ENCODE assay signal across 13 cellular contexts in genomic region chr17:46962374-46962790, GRCh38. TPM values are rescaled to one million over a fixed set of nuclear protein-coding genes. Genes with fewer than 3 reads are reported as not detected.
DNase-seq lines count a peak whose midpoint lies in the region; ATAC-seq and TF ChIP-seq lines count a peak whose summit lies in the region.
"Had no signal": no experiment of that assay in that cellular context is flagged by ENCODE, and none has a peak within 500 bp of the region (broad histone marks: within the 10 kb centered on the region; RNA-seq: fewer than 3 reads in every experiment).

No MANE protein-coding gene starts in this region.

- H4K91ac ChIP-seq in trophoblast cell (ENCODE audit: low read depth, low read length): no peak overlapping the region

- no peak overlapping the region for H2BK12ac ChIP-seq in trophoblast cell (ENCODE audit: low read length)

- peaks cover 2% of the 10 kb centered on the region for H3K36me3 Mint-ChIP-seq in activated CD8-positive, alpha-beta memory T cell treated with anti-CD3 and anti-CD28 coated beads, Interleukin-2, amount 10 ng/mL, durations not matched to agents 7 days and 5 days

- peak; percentile 30 for ATAC-seq in activated CD8-positive, alpha-beta memory T cell treated with anti-CD3 and anti-CD28 coated beads, Interleukin-2, amount 10 ng/mL, durations not matched to agents 7 days and 5 days
- ATAC-seq in thoracic aorta (ENCODE audit: insufficient number of reproducible peaks, low FRiP score, low read depth) (peak; percentile 63), heart right ventricle (no peak)

- H3K4me3 ChIP-seq in SK-N-SH (ENCODE audit: low read depth in 2 of 2, low read length in 1 of 2) (no peak overlapping the region), thoracic aorta (no peak overlapping the region), trophoblast cell (ENCODE audit: low read depth, low read length) (no peak overlapping the region), heart right ventricle (no peak overlapping the region)

- H3K9ac ChIP-seq in SK-N-SH (no peak overlapping the region), trophoblast cell (ENCODE audit: low read length) (no peak overlapping the region)

- no peak overlapping the region for H2BK5ac ChIP-seq in trophoblast cell (ENCODE audit: low read depth, low read length, poor library complexity)

- no peak for TF ChIP-seq CTCF in SK-N-SH (IDR thresholded peaks at IDR 0.05)
- TF ChIP-seq CTCF in thoracic aorta (IDR thresholded peaks at IDR 0.05): no peak
- TF ChIP-seq CTCF in heart right ventricle (IDR thresholded peaks at IDR 0.05): no peak

- H3K36me3 ChIP-seq in SK-N-SH (replicated peaks in 1 of 2; ENCODE audit: control insufficient read depth in 1 of 2, insufficient read depth in 2 of 2, low read length in 1 of 2) (no peaks in the 10 kb centered on the region), thoracic aorta (no peaks in the 10 kb centered on the region), trophoblast cell (ENCODE audit: control insufficient read depth in 1 of 2, insufficient read depth in 2 of 2, low read length in 2 of 2) (no peaks in the 10 kb centered on the region), heart right ventricle (peaks cover 0 to 7% (median 0%) of the 10 kb centered on the region in 9 donors)

- CTCF ChIA-PET in activated CD8-positive, alpha-beta memory T cell treated with anti-CD3 and anti-CD28 coated beads, Interleukin-2, amount 10 ng/mL, durations not matched to agents 7 days and 5 days (lab: Charles Lee): interaction anchor here (0.7 to 1.2 kb wide), 2 partner anchors 19 to 99 kb away, joined by 3 to 4 read pairs; no protein-coding TSS in a partner anchor
- CTCF ChIA-PET in SK-N-SH (lab: Yijun Ruan, JAX): interaction anchor here (0.9 to 3.3 kb wide), 4 partner anchors 12 to 121 kb away, joined by 3 to 25 read pairs (median 4); no protein-coding TSS in a partner anchor

- no peaks in the 10 kb centered on the region for H4K20me1 ChIP-seq in SK-N-SH (ENCODE audit: insufficient read depth)

- H2AK5ac ChIP-seq in trophoblast cell (ENCODE audit: low read length): no peak overlapping the region

- no peak overlapping the region for H3K14ac ChIP-seq in trophoblast cell (ENCODE audit: low read length)

- no peak overlapping the region for H3K27ac Mint-ChIP-seq in activated CD8-positive, alpha-beta memory T cell treated with anti-CD3 and anti-CD28 coated beads, Interleukin-2, amount 10 ng/mL, durations not matched to agents 7 days and 5 days
- H3K27ac Mint-ChIP-seq: memory B cell had no signal

- no peak overlapping the region for H3K4me2 ChIP-seq in SK-N-SH
- no peak overlapping the region for H3K4me2 ChIP-seq in trophoblast cell (ENCODE audit: low read length)

- peaks cover 5% of the 10 kb centered on the region for H3K4me1 Mint-ChIP-seq in activated CD8-positive, alpha-beta memory T cell treated with anti-CD3 and anti-CD28 coated beads, Interleukin-2, amount 10 ng/mL, durations not matched to agents 7 days and 5 days

- H3K79me1 ChIP-seq in trophoblast cell (ENCODE audit: low read length): no peaks in the 10 kb centered on the region

- intact Hi-C loops in heart right ventricle (cut with DNase I): no loop called here

- no peaks in the 10 kb centered on the region for H3F3A ChIP-seq in SK-N-SH (replicated peaks; ENCODE audit: insufficient read depth)

- no peaks in the 10 kb centered on the region for H3K9me2 ChIP-seq in SK-N-SH

- H3K9me3 ChIP-seq in SK-N-SH (no peaks in the 10 kb centered on the region), thoracic aorta (no peaks in the 10 kb centered on the region), trophoblast cell (ENCODE audit: insufficient read depth, low read depth, low read length) (peaks cover 1% of the 10 kb centered on the region), heart right ventricle (no peaks in the 10 kb centered on the region)

- H3K79me2 ChIP-seq in SK-N-SH (ENCODE audit: insufficient read depth) (no peaks in the 10 kb centered on the region), trophoblast cell (ENCODE audit: control insufficient read depth, insufficient read depth, low read length, poor library complexity) (no peaks in the 10 kb centered on the region)

- H3K4ac ChIP-seq in trophoblast cell (ENCODE audit: low read depth, low read length): no peak overlapping the region

- no peak overlapping the region for H3K18ac ChIP-seq in trophoblast cell (ENCODE audit: low read length)

- H3K27me3 Mint-ChIP-seq in activated CD8-positive, alpha-beta memory T cell treated with anti-CD3 and anti-CD28 coated beads, Interleukin-2, amount 10 ng/mL, durations not matched to agents 7 days and 5 days: peaks cover 10% of the 10 kb centered on the region

- no peak overlapping the region for H4K12ac ChIP-seq in trophoblast cell (ENCODE audit: low read depth, low read length)

- no peak overlapping the region for H2BK120ac ChIP-seq in trophoblast cell (ENCODE audit: insufficient read depth, low read length, poor library complexity)

- H3K4me3 Mint-ChIP-seq in activated CD8-positive, alpha-beta memory T cell treated with anti-CD3 and anti-CD28 coated beads, Interleukin-2, amount 10 ng/mL, durations not matched to agents 7 days and 5 days: no peak overlapping the region
- H3K4me3 Mint-ChIP-seq: memory B cell had no signal

- H3K4me1 ChIP-seq in SK-N-SH (ENCODE audit: control insufficient read depth in 1 of 2, insufficient read depth in 2 of 2, low read depth in 1 of 2, low read length in 1 of 2) (peaks cover 0 to 2% of the 10 kb centered on the region in 2 experiments; a peak in 1 of 4 replicates), thoracic aorta (ENCODE audit: control insufficient read depth in 1 of 2, low read depth in 2 of 2) (no peaks in the 10 kb centered on the region), trophoblast cell (ENCODE audit: control insufficient read depth in 1 of 2, insufficient read depth in 2 of 2, low read length in 2 of 2) (no peaks in the 10 kb centered on the region), heart right ventricle (peaks cover 0 to 4% (median 0%) of the 10 kb centered on the region in 9 donors)

- no peaks in the 10 kb centered on the region for H3K9me3 Mint-ChIP-seq in activated CD8-positive, alpha-beta memory T cell treated with anti-CD3 and anti-CD28 coated beads, Interleukin-2, amount 10 ng/mL, durations not matched to agents 7 days and 5 days (ENCODE audit: low read depth)

- no peak for DNase-seq in activated CD8-positive, alpha-beta memory T cell treated with anti-CD3 and anti-CD28 coated beads, Interleukin-2, amount 10 ng/mL, durations not matched to agents 7 days and 5 days
- DNase-seq in activated CD8-positive, alpha-beta memory T cell treated with anti-CD3 and anti-CD28 coated beads, Interleukin-2, amount 50 U/mL, for 4 hours: no peak
- DNase-seq in SK-N-SH (no peak), fibroblast of gingiva (ENCODE audit: low read depth) (peak; percentile 22), thoracic aorta (ENCODE audit: low spot score) (no peak), trophoblast cell (no peak), RPMI8226 (no peak), heart right ventricle (no peak)
- DNase-seq: activated gamma-delta T cell treated with Interleukin-2 at 50 U/mL for 16 hours; central memory CD4-positive, alpha-beta T cell; NCI-H187 treated with DMSO at 0.1 percent for 48 hours; Right ventricle myocardium superior had no signal

- H2AFZ ChIP-seq in SK-N-SH (ENCODE audit: low read depth) (no peak overlapping the region), trophoblast cell (ENCODE audit: insufficient read depth, low read length, poor library complexity) (no peak overlapping the region)

- POLR2A ChIA-PET in SK-N-SH (lab: Yijun Ruan, JAX): no interaction called here

- WGBS in SK-N-SH (ENCODE audit: low lambda C conversion rate): 0% methylated on average over 1 of the region's 1 CpG
- no CpG with 5 or more reads among the region's 1 CpG for WGBS in trophoblast cell (ENCODE audit: extremely low coverage, insufficient coverage, insufficient read length)
- 11 to 20% methylated on average over 1 of the region's 1 CpG for WGBS in heart right ventricle, 2 donors

- no peak for TF ChIP-seq EP300 in SK-N-SH (IDR thresholded peaks at IDR 0.05; ENCODE audit: borderline replicate concordance in 1 of 2, low read depth in 1 of 2, low read length in 1 of 2)

- H3K27ac ChIP-seq in SK-N-SH (ENCODE audit: low read depth in 2 of 2, low read length in 1 of 2) (no peak overlapping the region), thoracic aorta (peak overlapping the region in 1 of 2 donors; percentile 32), trophoblast cell (ENCODE audit: low read depth, low read length) (no peak overlapping the region), heart right ventricle (no peak overlapping the region)

- no peaks in the 10 kb centered on the region for H3K27me3 ChIP-seq in SK-N-SH (ENCODE audit: insufficient read depth)
- H3K27me3 ChIP-seq in thoracic aorta (replicated peaks; ENCODE audit: insufficient read depth): no peaks in the 10 kb centered on the region
- H3K27me3 ChIP-seq in trophoblast cell (ENCODE audit: insufficient read depth, low read length): no peaks in the 10 kb centered on the region
- H3K27me3 ChIP-seq in heart right ventricle: peaks cover 0 to 8% (median 0%) of the 10 kb centered on the region in 7 donors

- H4K8ac ChIP-seq in trophoblast cell (ENCODE audit: low read depth, low read length): no peak overlapping the region

- no peak for TF ChIP-seq RAD21 in SK-N-SH (IDR thresholded peaks at IDR 0.05; ENCODE audit: low read length)

- no peak overlapping the region for H3K23ac ChIP-seq in trophoblast cell (ENCODE audit: low read length)

TF ChIP-seq in SK-N-SH, 30 proteins besides CTCF, POLR2A, EP300 and RAD21 (continues in another document):
- TF ChIP-seq MAX (IDR thresholded peaks at IDR 0.05; ENCODE audit: low read depth): no peak
- TF ChIP-seq TEAD4 (IDR thresholded peaks at IDR 0.05; ENCODE audit: borderline replicate concordance, insufficient read depth): no peak

RNA-seq across cellular contexts. Expression of gene RPRML, which starts 16.7 kb away (rescaled TPM):
- total RNA-seq in activated CD8-positive, alpha-beta memory T cell treated with anti-CD3 and anti-CD28 coated beads, Interleukin-2, amount 10 ng/mL, durations not matched to agents 7 days and 5 days: not detected
- polyA plus RNA-seq in SK-N-SH (2012; rRNA removed) (not detected in 2 replicates), heart right ventricle (under 1 TPM in 1 of 2 donors, not detected in 1; 0.38 TPM)
- polyA plus RNA-seq in SK-N-SH (2012; cell fraction: cytosol; rRNA removed): not detected in 2 replicates
- 0.06 TPM in 1 of 2 replicates, not detected in the other for polyA plus RNA-seq in SK-N-SH (2012; cell fraction: nucleus; rRNA removed)
- total RNA-seq in thoracic aorta (not detected), heart right ventricle (under 1 TPM in 1 of 10 donors, not detected in 9; 0.37 TPM)
- polyA plus RNA-seq in trophoblast cell (2013): 0.65 and 0.78 TPM in 2 replicates
- total RNA-seq: Right ventricle myocardium superior had no signal

RNA-seq across cellular contexts. Expression of gene GOSR2, which starts 39.4 kb away (rescaled TPM):
- 10 to 100 TPM; 53.1 to 57.8 TPM for total RNA-seq in activated CD8-positive, alpha-beta memory T cell treated with anti-CD3 and anti-CD28 coated beads, Interleukin-2, amount 10 ng/mL, durations not matched to agents 7 days and 5 days
- 74.2 and 105 TPM in 2 replicates for polyA plus RNA-seq in SK-N-SH (2012; rRNA removed)
- polyA plus RNA-seq in SK-N-SH (2012; cell fraction: cytosol; rRNA removed): 76.2 and 84.0 TPM in 2 replicates
- 112 and 147 TPM in 2 replicates for polyA plus RNA-seq in SK-N-SH (2012; cell fraction: nucleus; rRNA removed)
- 10 to 100 TPM; 30.9 to 94.8 TPM for total RNA-seq in thoracic aorta
- polyA plus RNA-seq in trophoblast cell (2013): 54.2 and 56.7 TPM in 2 replicates
- 10 to 100 TPM; 33.3 to 47.3 (median 40.0) TPM for total RNA-seq in heart right ventricle
- 10 to 100 TPM; 20.3 to 44.4 TPM for polyA plus RNA-seq in heart right ventricle

Comparison
In these comparisons a context has a peak if more than half of its experiments do, and no peak if none do; other contexts are left out.
1. ATAC-seq: peak in activated CD8-positive, alpha-beta memory T cell treated with anti-CD3 and anti-CD28 coated beads, Interleukin-2, amount 10 ng/mL, durations not matched to agents 7 days and 5 days (single experiment) and thoracic aorta (single experiment); none in heart right ventricle (0 of 8).